Comparison of ENCODE assay signal across 19 cellular contexts in the genomic region with DNA sequence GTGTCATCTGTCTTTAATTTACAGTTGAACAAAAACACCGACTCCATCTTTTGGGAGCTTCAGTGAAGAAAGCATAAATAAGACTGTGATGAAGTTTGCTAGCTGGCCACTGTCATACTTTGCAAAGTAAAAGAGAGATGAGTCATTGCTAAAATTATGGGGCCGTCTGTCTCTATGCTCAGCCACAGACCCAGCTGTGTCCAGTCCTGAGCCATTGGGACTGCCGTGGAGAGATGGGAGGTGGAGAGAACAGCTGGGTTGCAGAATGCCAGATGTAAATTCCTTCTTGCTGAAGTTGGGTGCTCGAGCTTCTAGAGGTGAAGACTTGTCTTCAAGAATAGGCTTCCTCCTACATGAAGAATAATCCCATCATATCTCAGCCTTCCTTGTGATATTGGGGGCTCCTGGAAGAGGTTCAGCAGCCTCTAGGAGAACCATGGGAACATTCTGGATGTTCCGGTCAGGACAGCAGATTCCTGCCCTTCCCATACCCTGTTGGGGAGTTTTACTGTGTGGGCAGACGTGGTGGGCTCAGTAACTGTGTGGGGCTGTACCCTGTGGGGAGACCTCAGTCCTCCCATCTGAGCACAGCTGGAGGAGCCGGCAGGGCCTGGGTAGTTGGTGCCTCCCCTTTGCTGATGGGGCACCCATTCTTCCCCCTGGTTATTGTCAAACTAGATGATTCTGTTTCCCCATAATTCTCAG.
DNase-seq lines count a peak whose midpoint lies in the region; ATAC-seq and TF ChIP-seq lines count a peak whose summit lies in the region.
"Had no signal": no experiment of that assay in that cellular context is flagged by ENCODE, and none has a peak within 500 bp of the region (broad histone marks: within the 10 kb centered on the region; RNA-seq: fewer than 3 reads in every experiment).

No MANE protein-coding gene starts in this region.

- H2AFZ ChIP-seq in OCI-LY7 (ENCODE audit: low read length): no peak overlapping the region

- CTCF ChIA-PET in WTC11 (lab: Charles Lee) (no interaction called here), OCI-LY7 (lab: Charles Lee; ENCODE audit: unreplicated experiment) (no interaction called here)

- no peaks in the 10 kb centered on the region for H3K9me2 ChIP-seq in OCI-LY7 (ENCODE audit: insufficient read depth, low read length)

- H3K4me1 ChIP-seq in left lung: no peaks in the 10 kb centered on the region
- no peaks in the 10 kb centered on the region for H3K4me1 ChIP-seq in foreskin keratinocyte
- no peaks in the 10 kb centered on the region for H3K4me1 ChIP-seq in OCI-LY7 (ENCODE audit: insufficient read depth, low read length, poor library complexity, severe bottlenecking)
- H3K4me1 ChIP-seq: BE2C, HAP-1 had no signal

- POLR2A ChIA-PET in WTC11 (lab: Charles Lee): no interaction called here
- POLR2A ChIA-PET in OCI-LY7 (lab: Charles Lee): no interaction called here

- H3K27me3 Mint-ChIP-seq in WTC11 (ENCODE audit: low read depth): no peaks in the 10 kb centered on the region

- DNase-seq in AG10803 (ENCODE audit: low read depth) (peak; percentile 85), GM04504 (ENCODE audit: low read depth) (peak; percentile 12), WTC11 (ENCODE audit: low spot score) (no peak), left lung (no peak), D341Med (ENCODE audit: low spot score) (no peak), foreskin keratinocyte (no peak), OCI-LY7 (ENCODE audit: low spot score) (no peak)
- DNase-seq: activated B cell treated with CpG ODN at 0.5 μM for 24 hours; activated T-cell treated with anti-CD3 and anti-CD28 coated beads, Interleukin-2, amount 50 U/mL, for 48 hours; BE2C; effector CD4-positive, alpha-beta T cell; GDM1; NCI-H2081 treated with DMSO at 0.1 percent for 48 hours; NCI-H82; SIG-M5 had no signal

- no peaks in the 10 kb centered on the region for H3K27me3 ChIP-seq in left lung
- H3K27me3 ChIP-seq in foreskin keratinocyte: no peaks in the 10 kb centered on the region
- H3K27me3 ChIP-seq: BE2C had no signal

- H3K36me3 ChIP-seq in left lung: no peaks in the 10 kb centered on the region
- no peaks in the 10 kb centered on the region for H3K36me3 ChIP-seq in OCI-LY7 (ENCODE audit: insufficient read depth, low read length)
- H3K36me3 ChIP-seq: BE2C, HAP-1 had no signal

- H3K4me3 ChIP-seq in AG10803 (ENCODE audit: low read length): no peak overlapping the region
- H3K4me3 ChIP-seq in left lung: no peak overlapping the region
- no peak overlapping the region for H3K4me3 ChIP-seq in OCI-LY7 (ENCODE audit: low read depth, low read length, poor library complexity, severe bottlenecking)
- H3K4me3 ChIP-seq: HAP-1 had no signal

- no peaks in the 10 kb centered on the region for H3K9me3 ChIP-seq in left lung
- no peaks in the 10 kb centered on the region for H3K9me3 ChIP-seq in OCI-LY7 (ENCODE audit: low read length)
- H3K9me3 ChIP-seq: BE2C, HAP-1 had no signal

- H3K36me3 Mint-ChIP-seq in WTC11: no peaks in the 10 kb centered on the region
- H3K36me3 Mint-ChIP-seq: brain had no signal

- peak overlapping the region; percentile 68; the same call in 1 of the 2 replicates for H3K27ac Mint-ChIP-seq in WTC11
- H3K27ac Mint-ChIP-seq: activated B cell treated with CpG ODN at 0.5 μM for 24 hours, progenitor cell of endocrine pancreas had no signal

- ATAC-seq in WTC11 (no peak), left lung (peak; percentile 77), GM21515 (IDR thresholded peaks at IDR 0.05; ENCODE audit: unreplicated experiment) (no peak), foreskin keratinocyte (no peak)

- H3K4me3 Mint-ChIP-seq in WTC11: no peak overlapping the region
- H3K4me3 Mint-ChIP-seq: activated B cell treated with CpG ODN at 0.5 μM for 24 hours, brain had no signal

- H3K27ac ChIP-seq in left lung: no peak overlapping the region
- no peak overlapping the region for H3K27ac ChIP-seq in foreskin keratinocyte
- no peak overlapping the region for H3K27ac ChIP-seq in OCI-LY7 (ENCODE audit: low read depth, low read length, poor library complexity, severe bottlenecking)

- no TSS peak for BruUV-seq in OCI-LY7 (replicated peaks; lab: Mats Ljungman, UMichigan)

- no peaks in the 10 kb centered on the region for H3K9me3 Mint-ChIP-seq in WTC11
- H3K9me3 Mint-ChIP-seq: activated B cell treated with CpG ODN at 0.5 μM for 24 hours had no signal

- no peak overlapping the region for H3K4me2 ChIP-seq in OCI-LY7 (ENCODE audit: low read length)

- peaks cover 5% of the 10 kb centered on the region; the same call in 1 of the 2 replicates for H3K4me1 Mint-ChIP-seq in WTC11
- H3K4me1 Mint-ChIP-seq: activated B cell treated with CpG ODN at 0.5 μM for 24 hours had no signal

- intact Hi-C loops in left lung (cut with DNase I) (no loop called here), OCI-LY7 (cut with micrococcal nuclease; ENCODE audit: unreplicated experiment) (no loop called here)

- TF ChIP-seq CTCF in AG10803 (conservative IDR thresholded peaks at IDR 0.05; ENCODE audit: low read length): no peak
- no peak for TF ChIP-seq CTCF in WTC11 (IDR thresholded peaks at IDR 0.05)
- TF ChIP-seq CTCF in left lung (IDR thresholded peaks at IDR 0.05): no peak
- no peak for TF ChIP-seq CTCF in foreskin keratinocyte (conservative IDR thresholded peaks at IDR 0.05)
- no peak for TF ChIP-seq CTCF in OCI-LY7 (conservative IDR thresholded peaks at IDR 0.05; ENCODE audit: low read length)

- H4K20me1 ChIP-seq in OCI-LY7 (ENCODE audit: insufficient read depth, low read length): no peaks in the 10 kb centered on the region

- no peaks in the 10 kb centered on the region for H3K79me2 ChIP-seq in OCI-LY7 (ENCODE audit: insufficient read depth, low read depth, low read length)

TF ChIP-seq in WTC11, 78 proteins besides CTCF, POLR2A, EP300 and RAD21 (continues in another document):
- TF ChIP-seq FOXJ3 (CRISPR knock-in tag; IDR thresholded peaks at IDR 0.05; ENCODE audit: borderline replicate concordance) (no peak), MXD4 (CRISPR knock-in tag; IDR thresholded peaks at IDR 0.05; ENCODE audit: borderline replicate concordance) (no peak), ZBTB21 (CRISPR knock-in tag; IDR thresholded peaks at IDR 0.05; ENCODE audit: borderline replicate concordance) (no peak), TP53 (CRISPR knock-in tag; IDR thresholded peaks at IDR 0.05) (no peak), NR3C1 (CRISPR knock-in tag; conservative IDR thresholded peaks at IDR 0.05; ENCODE audit: low read depth) (no peak), NFATC4 (CRISPR knock-in tag; IDR thresholded peaks at IDR 0.05) (no peak), SOX15 (CRISPR knock-in tag; IDR thresholded peaks at IDR 0.05) (no peak), IRF2 (CRISPR knock-in tag; IDR thresholded peaks at IDR 0.05; ENCODE audit: borderline replicate concordance, low read depth) (no peak)
- TF ChIP-seq, protein P1, sequence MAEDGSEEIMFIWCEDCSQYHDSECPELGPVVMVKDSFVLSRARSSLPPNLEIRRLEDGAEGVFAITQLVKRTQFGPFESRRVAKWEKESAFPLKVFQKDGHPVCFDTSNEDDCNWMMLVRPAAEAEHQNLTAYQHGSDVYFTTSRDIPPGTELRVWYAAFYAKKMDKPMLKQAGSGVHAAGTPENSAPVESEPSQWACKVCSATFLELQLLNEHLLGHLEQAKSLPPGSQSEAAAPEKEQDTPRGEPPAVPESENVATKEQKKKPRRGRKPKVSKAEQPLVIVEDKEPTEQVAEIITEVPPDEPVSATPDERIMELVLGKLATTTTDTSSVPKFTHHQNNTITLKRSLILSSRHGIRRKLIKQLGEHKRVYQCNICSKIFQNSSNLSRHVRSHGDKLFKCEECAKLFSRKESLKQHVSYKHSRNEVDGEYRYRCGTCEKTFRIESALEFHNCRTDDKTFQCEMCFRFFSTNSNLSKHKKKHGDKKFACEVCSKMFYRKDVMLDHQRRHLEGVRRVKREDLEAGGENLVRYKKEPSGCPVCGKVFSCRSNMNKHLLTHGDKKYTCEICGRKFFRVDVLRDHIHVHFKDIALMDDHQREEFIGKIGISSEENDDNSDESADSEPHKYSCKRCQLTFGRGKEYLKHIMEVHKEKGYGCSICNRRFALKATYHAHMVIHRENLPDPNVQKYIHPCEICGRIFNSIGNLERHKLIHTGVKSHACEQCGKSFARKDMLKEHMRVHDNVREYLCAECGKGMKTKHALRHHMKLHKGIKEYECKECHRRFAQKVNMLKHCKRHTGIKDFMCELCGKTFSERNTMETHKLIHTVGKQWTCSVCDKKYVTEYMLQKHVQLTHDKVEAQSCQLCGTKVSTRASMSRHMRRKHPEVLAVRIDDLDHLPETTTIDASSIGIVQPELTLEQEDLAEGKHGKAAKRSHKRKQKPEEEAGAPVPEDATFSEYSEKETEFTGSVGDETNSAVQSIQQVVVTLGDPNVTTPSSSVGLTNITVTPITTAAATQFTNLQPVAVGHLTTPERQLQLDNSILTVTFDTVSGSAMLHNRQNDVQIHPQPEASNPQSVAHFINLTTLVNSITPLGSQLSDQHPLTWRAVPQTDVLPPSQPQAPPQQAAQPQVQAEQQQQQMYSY (CRISPR knock-in tag; IDR thresholded peaks at IDR 0.05): no peak
- TF ChIP-seq, protein P2, sequence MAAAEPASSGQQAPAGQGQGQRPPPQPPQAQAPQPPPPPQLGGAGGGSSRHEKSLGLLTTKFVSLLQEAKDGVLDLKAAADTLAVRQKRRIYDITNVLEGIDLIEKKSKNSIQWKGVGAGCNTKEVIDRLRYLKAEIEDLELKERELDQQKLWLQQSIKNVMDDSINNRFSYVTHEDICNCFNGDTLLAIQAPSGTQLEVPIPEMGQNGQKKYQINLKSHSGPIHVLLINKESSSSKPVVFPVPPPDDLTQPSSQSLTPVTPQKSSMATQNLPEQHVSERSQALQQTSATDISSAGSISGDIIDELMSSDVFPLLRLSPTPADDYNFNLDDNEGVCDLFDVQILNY (CRISPR knock-in tag; IDR thresholded peaks at IDR 0.05): no peak
- TF ChIP-seq, protein P3, sequence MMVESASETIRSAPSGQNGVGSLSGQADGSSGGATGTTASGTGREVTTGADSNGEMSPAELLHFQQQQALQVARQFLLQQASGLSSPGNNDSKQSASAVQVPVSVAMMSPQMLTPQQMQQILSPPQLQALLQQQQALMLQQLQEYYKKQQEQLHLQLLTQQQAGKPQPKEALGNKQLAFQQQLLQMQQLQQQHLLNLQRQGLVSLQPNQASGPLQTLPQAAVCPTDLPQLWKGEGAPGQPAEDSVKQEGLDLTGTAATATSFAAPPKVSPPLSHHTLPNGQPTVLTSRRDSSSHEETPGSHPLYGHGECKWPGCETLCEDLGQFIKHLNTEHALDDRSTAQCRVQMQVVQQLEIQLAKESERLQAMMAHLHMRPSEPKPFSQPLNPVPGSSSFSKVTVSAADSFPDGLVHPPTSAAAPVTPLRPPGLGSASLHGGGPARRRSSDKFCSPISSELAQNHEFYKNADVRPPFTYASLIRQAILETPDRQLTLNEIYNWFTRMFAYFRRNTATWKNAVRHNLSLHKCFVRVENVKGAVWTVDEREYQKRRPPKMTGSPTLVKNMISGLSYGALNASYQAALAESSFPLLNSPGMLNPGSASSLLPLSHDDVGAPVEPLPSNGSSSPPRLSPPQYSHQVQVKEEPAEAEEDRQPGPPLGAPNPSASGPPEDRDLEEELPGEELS (CRISPR knock-in tag; IDR thresholded peaks at IDR 0.05): no peak

Comparison
In these comparisons a context has a peak if more than half of its experiments do, and no peak if none do; other contexts are left out.
1. DNase-seq: peak in AG10803 (single experiment) and GM04504 (single experiment); none in WTC11 (single experiment), left lung (0 of 2), D341Med (single experiment), foreskin keratinocyte (0 of 2) and OCI-LY7 (single experiment).